In the genomic region with DNA sequence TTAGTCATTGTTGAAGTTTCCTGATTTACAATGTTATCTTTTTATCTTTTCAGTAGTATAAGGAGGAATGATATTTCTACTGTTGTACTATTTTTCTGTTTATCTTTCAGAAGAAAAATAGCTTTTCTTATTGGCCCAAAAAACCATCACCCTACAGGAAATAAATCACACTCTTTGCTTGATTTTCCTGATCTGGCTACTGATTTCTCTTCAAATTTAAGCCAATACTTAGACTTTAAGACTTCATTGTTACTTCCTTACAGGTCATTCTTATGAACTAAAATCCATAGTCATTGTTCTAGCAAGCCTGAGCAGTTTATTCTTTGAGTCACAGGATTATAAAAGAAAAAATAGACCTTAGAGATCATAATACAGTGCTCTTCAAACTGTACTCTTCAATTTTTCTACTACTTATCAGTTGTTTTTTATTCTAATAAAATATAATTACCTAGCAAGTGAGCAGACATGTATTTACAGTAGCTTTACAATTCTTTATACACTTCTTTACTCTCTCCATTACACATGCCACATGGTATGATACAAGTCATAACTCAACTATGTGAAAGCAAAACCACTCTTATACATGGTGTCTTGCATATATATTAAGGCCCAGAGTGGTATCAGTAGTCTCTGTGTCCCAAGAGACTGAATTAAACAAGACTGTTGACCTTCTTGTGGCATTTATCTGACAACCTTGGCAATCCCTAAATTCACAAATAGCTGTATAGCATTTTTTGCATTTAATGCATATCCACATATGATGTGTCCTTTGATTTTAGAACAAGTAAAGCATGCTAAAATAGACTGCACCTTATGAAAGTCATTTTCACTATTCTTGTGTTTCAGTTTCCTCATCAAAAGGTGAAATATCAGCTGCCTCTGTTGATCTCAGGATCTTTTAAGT, we compare ENCODE assay signal across 10 cellular contexts. TPM values are rescaled to one million over a fixed set of nuclear protein-coding genes. Genes with fewer than 3 reads are reported as not detected.
DNase-seq lines count a peak whose midpoint lies in the region; ATAC-seq, FAIRE-seq and TF ChIP-seq lines count a peak whose summit lies in the region.
"Had no signal": no experiment of that assay in that cellular context is flagged by ENCODE, and none has a peak within 500 bp of the region (broad histone marks: within the 10 kb centered on the region; RNA-seq: fewer than 3 reads in every experiment).

No MANE protein-coding gene starts in this region.

- intact Hi-C loops in activated T-helper 1 cell treated with anti-CD3 and anti-CD28 coated beads, Interleukin-12 subunit alpha, Interleukin-12 subunit beta, Interleukin-2, Interleukin-4 antibody, amounts not matched to agents 30 ng/mL and 10 ng/mL and 1 ng/mL, durations not matched to agents 14 hours and 24 hours and 36 hours (cut with micrococcal nuclease), result loop anchor here (5.0 to 10.0 kb wide), 2 partner anchors 230 to 258 kb away; no protein-coding TSS in a partner anchor

- TF ChIP-seq CTCF in GM12865 (IDR thresholded peaks at IDR 0.05; ENCODE audit: insufficient read depth, low read depth, low read length, missing control alignments), result no peak
- TF ChIP-seq CTCF in bronchial epithelial cell (IDR thresholded peaks at IDR 0.05; ENCODE audit: insufficient read depth, low read length, severe bottlenecking), result no peak
- no peak for TF ChIP-seq CTCF in endothelial cell (IDR thresholded peaks at IDR 0.05; ENCODE audit: unreplicated experiment)
- TF ChIP-seq CTCF in BE2C (IDR thresholded peaks at IDR 0.05; ENCODE audit: low read depth, low read length), result no peak

- H3K4me3 Mint-ChIP-seq in endothelial cell (ENCODE audit: unreplicated experiment), result no peak overlapping the region
- no peak overlapping the region for H3K4me3 Mint-ChIP-seq in activated T-helper 1 cell treated with anti-CD3 and anti-CD28 coated beads, Interleukin-12 subunit alpha, Interleukin-12 subunit beta, Interleukin-2, Interleukin-4 antibody, amounts not matched to agents 30 ng/mL and 10 ng/mL and 1 ng/mL, durations not matched to agents 14 hours and 24 hours and 36 hours
- H3K4me3 Mint-ChIP-seq: central memory CD8-positive, alpha-beta T cell had no signal

- no peaks in the 10 kb centered on the region for H3K4me1 ChIP-seq in BE2C

- H3K27me3 Mint-ChIP-seq in endothelial cell (ENCODE audit: unreplicated experiment), result peaks cover under 1% of the 10 kb centered on the region
- H3K27me3 Mint-ChIP-seq in activated T-helper 1 cell treated with anti-CD3 and anti-CD28 coated beads, Interleukin-12 subunit alpha, Interleukin-12 subunit beta, Interleukin-2, Interleukin-4 antibody, amounts not matched to agents 30 ng/mL and 10 ng/mL and 1 ng/mL, durations not matched to agents 14 hours and 24 hours and 36 hours (ENCODE audit: insufficient read depth), result no peaks in the 10 kb centered on the region
- H3K27me3 Mint-ChIP-seq: central memory CD8-positive, alpha-beta T cell had no signal

- H3K4me3 ChIP-seq in GM12865 (ENCODE audit: low read depth, low read length) (no peak overlapping the region), bronchial epithelial cell (ENCODE audit: low read depth, low read length) (no peak overlapping the region), BE2C (ENCODE audit: low read depth, low read length) (no peak overlapping the region)

- H3K36me3 Mint-ChIP-seq in endothelial cell (ENCODE audit: low read depth, unreplicated experiment), result no peaks in the 10 kb centered on the region
- peaks cover 40% of the 10 kb centered on the region for H3K36me3 Mint-ChIP-seq in activated T-helper 1 cell treated with anti-CD3 and anti-CD28 coated beads, Interleukin-12 subunit alpha, Interleukin-12 subunit beta, Interleukin-2, Interleukin-4 antibody, amounts not matched to agents 30 ng/mL and 10 ng/mL and 1 ng/mL, durations not matched to agents 14 hours and 24 hours and 36 hours (ENCODE audit: low read depth)

- ATAC-seq in GM19463 (IDR thresholded peaks at IDR 0.05; ENCODE audit: unreplicated experiment) (peak; percentile 80), HG03097 (IDR thresholded peaks at IDR 0.05; ENCODE audit: low FRiP score, unreplicated experiment) (peak; percentile 93)

- peaks cover 5% of the 10 kb centered on the region for H3K4me1 Mint-ChIP-seq in endothelial cell (ENCODE audit: unreplicated experiment)
- peaks cover 56% of the 10 kb centered on the region for H3K4me1 Mint-ChIP-seq in activated T-helper 1 cell treated with anti-CD3 and anti-CD28 coated beads, Interleukin-12 subunit alpha, Interleukin-12 subunit beta, Interleukin-2, Interleukin-4 antibody, amounts not matched to agents 30 ng/mL and 10 ng/mL and 1 ng/mL, durations not matched to agents 14 hours and 24 hours and 36 hours (ENCODE audit: low read depth)

- no peaks in the 10 kb centered on the region for H3K9me3 Mint-ChIP-seq in endothelial cell (ENCODE audit: unreplicated experiment)
- H3K9me3 Mint-ChIP-seq in activated T-helper 1 cell treated with anti-CD3 and anti-CD28 coated beads, Interleukin-12 subunit alpha, Interleukin-12 subunit beta, Interleukin-2, Interleukin-4 antibody, amounts not matched to agents 30 ng/mL and 10 ng/mL and 1 ng/mL, durations not matched to agents 14 hours and 24 hours and 36 hours, result no peaks in the 10 kb centered on the region
- H3K9me3 Mint-ChIP-seq: central memory CD8-positive, alpha-beta T cell had no signal

- DNase-seq in GM12865 (ENCODE audit: low read depth), result peak; percentile 69
- DNase-seq in bronchial epithelial cell (ENCODE audit: low read depth), result peak; percentile 79
- no peak for DNase-seq in endothelial cell (ENCODE audit: low spot score)
- DNase-seq in activated T-helper 1 cell treated with anti-CD3 and anti-CD28 coated beads, Interleukin-12 subunit alpha, Interleukin-12 subunit beta, Interleukin-2, Interleukin-4 antibody, amounts not matched to agents 30 ng/mL and 10 ng/mL and 1 ng/mL, durations not matched to agents 14 hours and 24 hours and 36 hours (ENCODE audit: low spot score), result no peak
- DNase-seq in BE2C, result no peak
- no peak for DNase-seq in SK-N-DZ (ENCODE audit: low spot score)
- DNase-seq: COR-L47 had no signal

- FAIRE-seq in bronchial epithelial cell (lab: Jason Lieb, UNC), result no peak

- no peaks in the 10 kb centered on the region for H3K9me3 ChIP-seq in BE2C

- no peak overlapping the region for H3K27ac Mint-ChIP-seq in endothelial cell (ENCODE audit: unreplicated experiment)
- H3K27ac Mint-ChIP-seq in activated T-helper 1 cell treated with anti-CD3 and anti-CD28 coated beads, Interleukin-12 subunit alpha, Interleukin-12 subunit beta, Interleukin-2, Interleukin-4 antibody, amounts not matched to agents 30 ng/mL and 10 ng/mL and 1 ng/mL, durations not matched to agents 14 hours and 24 hours and 36 hours, result no peak overlapping the region

- H3K36me3 ChIP-seq in bronchial epithelial cell (ENCODE audit: control insufficient read depth, insufficient read depth, low read length) (peaks cover 1% of the 10 kb centered on the region), BE2C (no peaks in the 10 kb centered on the region; the same call in 1 of the 2 replicates)

- H3K27me3 ChIP-seq in bronchial epithelial cell (ENCODE audit: control insufficient read depth, insufficient read depth, low read length) (no peaks in the 10 kb centered on the region), BE2C (no peaks in the 10 kb centered on the region)

RNA-seq across cellular contexts. Expression of a gene that starts 47.9 kb away (rescaled TPM):
- 10.3 and 13.1 TPM in 2 replicates for total RNA-seq in bronchial epithelial cell
- 11.4 TPM for total RNA-seq in endothelial cell (ENCODE audit: unreplicated experiment)
- total RNA-seq in activated T-helper 1 cell treated with anti-CD3 and anti-CD28 coated beads, Interleukin-12 subunit alpha, Interleukin-12 subunit beta, Interleukin-2, Interleukin-4 antibody, amounts not matched to agents 30 ng/mL and 10 ng/mL and 1 ng/mL, durations not matched to agents 14 hours and 24 hours and 36 hours, result 28.7 and 28.8 TPM in 2 replicates
- 9.4 TPM for polyA plus RNA-seq in BE2C (2012; ENCODE audit: insufficient read depth, insufficient read length, low read depth)
- 5.3 and 5.9 TPM in 2 replicates for polyA plus RNA-seq in SK-N-DZ (2014; cell fraction: cytosol; rRNA removed)
- 6.8 and 8.5 TPM in 2 replicates for polyA plus RNA-seq in SK-N-DZ (2014; cell fraction: nucleus; rRNA removed)

Comparison
In these comparisons a context has a peak if more than half of its experiments do, and no peak if none do; other contexts are left out.
1. DNase-seq: peak in GM12865 (single experiment) and bronchial epithelial cell (single experiment); none in endothelial cell (single experiment), activated T-helper 1 cell treated with anti-CD3 and anti-CD28 coated beads, Interleukin-12 subunit alpha, Interleukin-12 subunit beta, Interleukin-2, Interleukin-4 antibody, amounts not matched to agents 30 ng/mL and 10 ng/mL and 1 ng/mL, durations not matched to agents 14 hours and 24 hours and 36 hours (single experiment), BE2C (single experiment) and SK-N-DZ (single experiment).